ENCODE assay signal across 15 cellular contexts in genomic region chr4:118904418-118904817, GRCh38.
DNase-seq lines count a peak whose midpoint lies in the region; FAIRE-seq lines count a peak whose summit lies in the region.
"Had no signal": no experiment of that assay in that cellular context is flagged by ENCODE, and none has a peak within 500 bp of the region (broad histone marks: within the 10 kb centered on the region; RNA-seq: fewer than 3 reads in every experiment).

No MANE protein-coding gene starts in this region.

- H3K9me3 ChIP-seq in endocrine pancreas (ENCODE audit: control insufficient read depth, low read length) (no peaks in the 10 kb centered on the region), stomach smooth muscle (ENCODE audit: control insufficient read depth in 2 of 2, low read length in 2 of 2) (no peaks in the 10 kb centered on the region)
- H3K9me3 ChIP-seq: lower lobe of right lung had no signal

- H3K36me3 ChIP-seq in endocrine pancreas (ENCODE audit: control insufficient read depth, insufficient read depth, low read length): no peaks in the 10 kb centered on the region
- peaks cover 0 to 2% of the 10 kb centered on the region in 2 donors for H3K36me3 ChIP-seq in stomach smooth muscle (ENCODE audit: control insufficient read depth in 2 of 2, insufficient read depth in 2 of 2, low read length in 2 of 2)
- H3K36me3 ChIP-seq: lower lobe of right lung had no signal

- H3K4me1 ChIP-seq in endocrine pancreas (ENCODE audit: control insufficient read depth, insufficient read depth, low read length): peaks cover 14% of the 10 kb centered on the region
- peaks cover 28% of the 10 kb centered on the region for H3K4me1 ChIP-seq in stomach smooth muscle (ENCODE audit: control insufficient read depth, insufficient read depth, low read length)
- H3K4me1 ChIP-seq: lower lobe of right lung had no signal

- peak; percentile 62 for DNase-seq in NCI-H69 (lab: John Stamatoyannopoulos, UW)
- DNase-seq in medulla oblongata (ENCODE audit: extremely low spot score): peak; percentile 43
- no peak for DNase-seq in T1000 (lab: John Stamatoyannopoulos, UW)
- DNase-seq in activated T-cell treated with anti-CD3 and anti-CD28 coated beads, Interleukin-2, amount 50 U/mL, for 1 hour: no peak
- no peak for DNase-seq in HTR-8/SVneo (ENCODE audit: insufficient read length, low spot score)
- DNase-seq: activated CD4-positive, CD25-positive, alpha-beta regulatory T cell treated with anti-CD3 and anti-CD28 coated beads, Interleukin-2, amount 50 U/mL, for 72 hours; activated CD8-positive, alpha-beta memory T cell treated with anti-CD3 and anti-CD28 coated beads, Interleukin-2, amount 10 ng/mL, durations not matched to agents 7 days and 5 days; activated effector memory CD4-positive, alpha-beta T cell treated with anti-CD3 and anti-CD28 coated beads, Interleukin-2, amount 50 U/mL, for 16 hours; lower lobe of right lung; natural killer cell; NCI-H1694; stimulated activated naive CD8-positive, alpha-beta T cell treated with anti-CD3 and anti-CD28 coated beads, Interleukin-15, amount 100 ng/mL, for 72 hours had no signal

- H3K9ac ChIP-seq in endocrine pancreas (ENCODE audit: control insufficient read depth, insufficient read depth, low read length) (no peak overlapping the region), stomach smooth muscle (ENCODE audit: low read length in 2 of 2) (peak overlapping the region in 1 of 2 donors; percentile 23)

- H3K27me3 ChIP-seq in endocrine pancreas (ENCODE audit: control insufficient read depth, insufficient read depth, low read length) (no peaks in the 10 kb centered on the region), stomach smooth muscle (ENCODE audit: control insufficient read depth in 1 of 2, insufficient read depth in 2 of 2, low read length in 2 of 2) (no peaks in the 10 kb centered on the region)

- peak overlapping the region; percentile 60 for H3K4me3 ChIP-seq in endocrine pancreas (ENCODE audit: control insufficient read depth, insufficient read depth, low read length)
- H3K4me3 ChIP-seq in stomach smooth muscle (ENCODE audit: low read length in 2 of 2): peak overlapping the region in 1 of 2 donors; percentile 56
- H3K4me3 ChIP-seq: lower lobe of right lung had no signal

- H3K27ac ChIP-seq in stomach smooth muscle (ENCODE audit: low read length): peak overlapping the region; percentile 42
- H3K27ac ChIP-seq: lower lobe of right lung had no signal

- FAIRE-seq in HTR-8/SVneo (lab: Jason Lieb, UNC): no peak
- FAIRE-seq: frontal cortex had no signal

Comparison
In these comparisons a context has a peak if more than half of its experiments do, and no peak if none do; other contexts are left out.
1. DNase-seq: peak in NCI-H69 (single experiment) and medulla oblongata (single experiment); none in T1000 (single experiment), activated T-cell treated with anti-CD3 and anti-CD28 coated beads, Interleukin-2, amount 50 U/mL, for 1 hour (single experiment) and HTR-8/SVneo (single experiment).